1 cellular context compared by ENCODE assay signal in genomic region chr12:129119537-129119936, GRCh38.
TF ChIP-seq lines count a peak whose summit lies in the region.

No MANE protein-coding gene starts in this region.

TF ChIP-seq in GM12878, 131 proteins besides CTCF, POLR2A, EP300 and RAD21 (continued from another document):
- TF ChIP-seq, protein P1, sequence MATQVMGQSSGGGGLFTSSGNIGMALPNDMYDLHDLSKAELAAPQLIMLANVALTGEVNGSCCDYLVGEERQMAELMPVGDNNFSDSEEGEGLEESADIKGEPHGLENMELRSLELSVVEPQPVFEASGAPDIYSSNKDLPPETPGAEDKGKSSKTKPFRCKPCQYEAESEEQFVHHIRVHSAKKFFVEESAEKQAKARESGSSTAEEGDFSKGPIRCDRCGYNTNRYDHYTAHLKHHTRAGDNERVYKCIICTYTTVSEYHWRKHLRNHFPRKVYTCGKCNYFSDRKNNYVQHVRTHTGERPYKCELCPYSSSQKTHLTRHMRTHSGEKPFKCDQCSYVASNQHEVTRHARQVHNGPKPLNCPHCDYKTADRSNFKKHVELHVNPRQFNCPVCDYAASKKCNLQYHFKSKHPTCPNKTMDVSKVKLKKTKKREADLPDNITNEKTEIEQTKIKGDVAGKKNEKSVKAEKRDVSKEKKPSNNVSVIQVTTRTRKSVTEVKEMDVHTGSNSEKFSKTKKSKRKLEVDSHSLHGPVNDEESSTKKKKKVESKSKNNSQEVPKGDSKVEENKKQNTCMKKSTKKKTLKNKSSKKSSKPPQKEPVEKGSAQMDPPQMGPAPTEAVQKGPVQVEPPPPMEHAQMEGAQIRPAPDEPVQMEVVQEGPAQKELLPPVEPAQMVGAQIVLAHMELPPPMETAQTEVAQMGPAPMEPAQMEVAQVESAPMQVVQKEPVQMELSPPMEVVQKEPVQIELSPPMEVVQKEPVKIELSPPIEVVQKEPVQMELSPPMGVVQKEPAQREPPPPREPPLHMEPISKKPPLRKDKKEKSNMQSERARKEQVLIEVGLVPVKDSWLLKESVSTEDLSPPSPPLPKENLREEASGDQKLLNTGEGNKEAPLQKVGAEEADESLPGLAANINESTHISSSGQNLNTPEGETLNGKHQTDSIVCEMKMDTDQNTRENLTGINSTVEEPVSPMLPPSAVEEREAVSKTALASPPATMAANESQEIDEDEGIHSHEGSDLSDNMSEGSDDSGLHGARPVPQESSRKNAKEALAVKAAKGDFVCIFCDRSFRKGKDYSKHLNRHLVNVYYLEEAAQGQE (IDR thresholded peaks at IDR 0.05; ENCODE audit: low read depth, low read length) = peak; percentile 76
- TF ChIP-seq ESRRA (IDR thresholded peaks at IDR 0.05; ENCODE audit: low read length) (no peak), CBX3 (IDR thresholded peaks at IDR 0.05; ENCODE audit: borderline replicate concordance, low read depth) (no peak), PAX8 (IDR thresholded peaks at IDR 0.05) (no peak), NFIC (IDR thresholded peaks at IDR 0.05; ENCODE audit: low read depth, low read length) (no peak)
